In genomic region chr5:156913719-156914370, GRCh38 we compare ENCODE assay signal across 10 cellular contexts. TPM values are rescaled to one million over a fixed set of nuclear protein-coding genes. Genes with fewer than 3 reads are reported as not detected.
DNase-seq lines count a peak whose midpoint lies in the region; ATAC-seq lines count a peak whose summit lies in the region.
"Had no signal": no experiment of that assay in that cellular context is flagged by ENCODE, and none has a peak within 500 bp of the region (broad histone marks: within the 10 kb centered on the region; RNA-seq: fewer than 3 reads in every experiment).

No MANE protein-coding gene starts in this region.

- intact Hi-C loops in posterior vena cava (cut with DNase I), result no loop called here

- DNase-seq in NOMO-1 treated with DMSO at 0.1 percent for 48 hours (lab: John Stamatoyannopoulos, UW; ENCODE audit: unreplicated experiment), result peak; percentile 84
- peak; percentile 68 for DNase-seq in iPS-NIHi7 (ENCODE audit: extremely low spot score)
- DNase-seq in posterior vena cava (ENCODE audit: low spot score), result no peak
- no peak for DNase-seq in cortex of kidney (lab: John Stamatoyannopoulos, UW)
- DNase-seq in dedifferentiated amniotic fluid mesenchymal stem cell (ENCODE audit: extremely low spot score), result no peak
- DNase-seq: IMR-90 had no signal

- peak overlapping the region; percentile 14 for H3K9ac ChIP-seq in ES-I3 (ENCODE audit: low read depth, low read length)

- H3K4me1 ChIP-seq in ES-I3 (ENCODE audit: insufficient read depth, low read length), result peaks cover 42% of the 10 kb centered on the region

- ATAC-seq in GM19467 (IDR thresholded peaks at IDR 0.05; ENCODE audit: unreplicated experiment) (peak; percentile 87), HG03442 (IDR thresholded peaks at IDR 0.05; ENCODE audit: unreplicated experiment) (peak; percentile 89)

- H3K36me3 ChIP-seq in ES-I3 (ENCODE audit: insufficient read depth, low read length), result no peaks in the 10 kb centered on the region

- no peaks in the 10 kb centered on the region for H3K9me3 ChIP-seq in ES-I3 (ENCODE audit: control insufficient read depth, insufficient read depth, low read length)

RNA-seq across cellular contexts. Expression of gene TIMD4, which starts 49.2 kb away (rescaled TPM):
- under 1 TPM in 1 of 2 donors, not detected in 1; 0.42 TPM for total RNA-seq in posterior vena cava
- total RNA-seq: bronchial epithelial cell, IMR-90 had no signal

Comparison
In these comparisons a context has a peak if more than half of its experiments do, and no peak if none do; other contexts are left out.
1. DNase-seq: peak in NOMO-1 treated with DMSO at 0.1 percent for 48 hours (single experiment) and iPS-NIHi7 (single experiment); none in posterior vena cava (single experiment), cortex of kidney (single experiment) and dedifferentiated amniotic fluid mesenchymal stem cell (single experiment).